33 cellular contexts compared by ENCODE assay signal in the genomic region with DNA sequence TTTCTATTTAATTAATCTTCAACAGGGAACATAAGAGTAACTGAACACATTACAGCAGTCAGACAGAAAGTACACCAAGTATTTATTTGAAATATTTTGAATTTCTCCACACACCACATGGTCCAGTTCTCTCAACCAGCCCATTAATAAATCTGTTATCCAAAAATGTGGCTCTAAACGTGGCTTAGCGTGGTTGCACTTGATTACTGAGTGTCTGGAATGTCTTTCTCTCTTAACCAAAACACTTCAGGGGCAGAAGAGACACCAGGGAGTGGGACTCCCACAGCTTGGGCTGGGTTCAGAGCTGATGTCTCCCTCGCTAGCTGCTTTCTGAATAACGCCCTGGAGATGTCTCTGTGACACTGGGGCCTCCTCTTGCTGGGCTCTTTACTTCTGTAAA. TPM values are rescaled to one million over a fixed set of nuclear protein-coding genes. Genes with fewer than 3 reads are reported as not detected.
DNase-seq lines count a peak whose midpoint lies in the region; ATAC-seq, FAIRE-seq and TF ChIP-seq lines count a peak whose summit lies in the region.
"Had no signal": no experiment of that assay in that cellular context is flagged by ENCODE, and none has a peak within 500 bp of the region (broad histone marks: within the 10 kb centered on the region; RNA-seq: fewer than 3 reads in every experiment).

No MANE protein-coding gene starts in this region.

- no peak for TF ChIP-seq POLR2A in K562 (conservative IDR thresholded peaks at IDR 0.05)

- POLR2A ChIA-PET in K562 (lab: Yijun Ruan, JAX) = interaction anchor here (0.8 kb wide), 1 partner anchor 453 kb away, joined by 3 read pairs; no protein-coding TSS in a partner anchor

- peak overlapping the region; percentile 71 for H3K27ac Mint-ChIP-seq in mesothelial cell of epicardium
- H3K27ac Mint-ChIP-seq: activated naive CD4-positive, alpha-beta T cell treated with anti-CD3 and anti-CD28 coated beads for 36 hours; activated T-cell treated with anti-CD3 and anti-CD28 coated beads, Interleukin-2, amount 50 U/mL, for 72 hours; CD4-positive, CD25-positive, alpha-beta regulatory T cell; H9; progenitor cell of endocrine pancreas; stimulated activated naive CD8-positive, alpha-beta T cell treated with anti-CD3 and anti-CD28 coated beads, Interleukin-15, amount 100 ng/mL, for 72 hours; T-helper 1 cell treated with Interleukin-12 subunit alpha and Interleukin-12 subunit beta and Interleukin-4 antibody, amounts not matched to agents 30 μg/mL and 1 μg/mL, for 36 hours had no signal

- H3K27me3 Mint-ChIP-seq in mesothelial cell of epicardium (ENCODE audit: low read depth) = peaks cover 8% of the 10 kb centered on the region

- CTCF ChIA-PET in K562 (lab: Yijun Ruan, JAX; ENCODE audit: low intra/inter-chr PET ratio) = no interaction called here

- peak; percentile 79 for DNase-seq in GM03348 (ENCODE audit: low spot score)
- DNase-seq in K562 (ENCODE audit: extremely low read depth in 1 of 4, low spot score in 3 of 4) = no peak
- DNase-seq in mesothelial cell of epicardium (ENCODE audit: low spot score in 2 of 2, unreplicated experiment in 2 of 2) = no peak
- no peak for DNase-seq in cerebellar cortex (ENCODE audit: low spot score)
- DNase-seq in NCI-H187 (lab: John Stamatoyannopoulos, UW) = no peak
- DNase-seq: activated CD4-positive, alpha-beta T cell treated with anti-CD3 and anti-CD28 coated beads, Interleukin-2, amount 50 U/mL, for 1 hour; activated CD4-positive, CD25-positive, alpha-beta regulatory T cell; activated naive CD4-positive, alpha-beta T cell treated with anti-CD3 and anti-CD28 coated beads for 36 hours; activated T-cell treated with anti-CD3 and anti-CD28 coated beads, Interleukin-2, amount 50 U/mL, for 72 hours; amniotic stem cell; CD4-positive, CD25-positive, alpha-beta regulatory T cell; DND-41; glutamatergic neuron; H9; Karpas-422; left colon; NCI-H1417 treated with DMSO at 0.1 percent for 48 hours; NCI-H2081; NCI-H524 treated with DMSO at 0.1 percent for 48 hours; OCI-M1; right lobe of liver; stimulated activated CD4-positive, alpha-beta T cell treated with anti-CD3 and anti-CD28 coated beads, Interleukin-12 subunit alpha, Interleukin-12 subunit beta, amount 100 ng/mL, for 4 hours; stimulated activated CD4-positive, alpha-beta T cell treated with anti-CD3 and anti-CD28 coated beads, Interleukin-2, amount 100 ng/mL, for 48 hours; stimulated activated naive CD8-positive, alpha-beta T cell treated with anti-CD3 and anti-CD28 coated beads, Interleukin-15, amount 100 ng/mL, for 72 hours had no signal

- no peak for TF ChIP-seq RAD21 in K562 (CRISPR knock-in tag; conservative IDR thresholded peaks at IDR 0.05 in 1 of 2, IDR thresholded peaks at IDR 0.05 in 1 of 2)

- peaks cover 0 to 3% of the 10 kb centered on the region in 2 experiments; a peak in 2 of 5 replicates for H3K4me1 ChIP-seq in K562 (replicated peaks in 1 of 2; ENCODE audit: control insufficient read depth in 2 of 2, insufficient read depth in 2 of 2, low read length in 2 of 2)
- H3K4me1 ChIP-seq: breast epithelium, right lobe of liver had no signal

- ATAC-seq in K562 = 0 out of 3 replicates have a peak, but pooled peaks have one; percentile 34
- ATAC-seq in HG03521 (IDR thresholded peaks at IDR 0.05; ENCODE audit: unreplicated experiment) = no peak
- ATAC-seq in GM21825 (IDR thresholded peaks at IDR 0.05; ENCODE audit: unreplicated experiment) = no peak
- ATAC-seq: activated T-cell treated with anti-CD3 and anti-CD28 coated beads, Interleukin-2, amount 50 U/mL, for 72 hours; left colon; right lobe of liver; stimulated activated naive CD8-positive, alpha-beta T cell treated with anti-CD3 and anti-CD28 coated beads, Interleukin-15, amount 100 ng/mL, for 72 hours had no signal

- no peaks in the 10 kb centered on the region for H3K9me3 ChIP-seq in K562 (replicated peaks; ENCODE audit: control insufficient read depth, insufficient read depth, low read depth, low read length)
- H3K9me3 ChIP-seq: breast epithelium, neutrophil, right lobe of liver had no signal

- intact Hi-C loops in K562 (cut with micrococcal nuclease) = no loop called here

- no peaks in the 10 kb centered on the region for H4K20me1 ChIP-seq in K562 (replicated peaks; ENCODE audit: control insufficient read depth, insufficient read depth, low read length)

- BruUV-seq in K562 (replicated peaks; lab: Mats Ljungman, UMichigan) = no TSS peak

- H3K9me3 Mint-ChIP-seq in mesothelial cell of epicardium = peaks cover 4% of the 10 kb centered on the region
- H3K9me3 Mint-ChIP-seq: activated naive CD4-positive, alpha-beta T cell treated with anti-CD3 and anti-CD28 coated beads for 36 hours; activated T-cell treated with anti-CD3 and anti-CD28 coated beads, Interleukin-2, amount 50 U/mL, for 72 hours; stimulated activated naive CD8-positive, alpha-beta T cell treated with anti-CD3 and anti-CD28 coated beads, Interleukin-15, amount 100 ng/mL, for 72 hours; T-helper 1 cell treated with Interleukin-12 subunit alpha and Interleukin-12 subunit beta and Interleukin-4 antibody, amounts not matched to agents 30 μg/mL and 1 μg/mL, for 36 hours had no signal

- WGBS in K562 (ENCODE audit: insufficient coverage, low coverage, missing lambda C conversion rate) = 0% methylated on average over 4 of the region's 4 CpGs

- peaks cover 46% of the 10 kb centered on the region for H3K4me1 Mint-ChIP-seq in mesothelial cell of epicardium

- no peaks in the 10 kb centered on the region for H3K79me2 ChIP-seq in K562 (ENCODE audit: control insufficient read depth, insufficient read depth, low read length)

- H3K9me1 ChIP-seq in K562 (ENCODE audit: control insufficient read depth, insufficient read depth, low read length) = no peaks in the 10 kb centered on the region

- no peaks in the 10 kb centered on the region for H3K36me3 ChIP-seq in K562 (ENCODE audit: control insufficient read depth, insufficient read depth, low read length)
- H3K36me3 ChIP-seq: breast epithelium, neutrophil, right lobe of liver had no signal

- H3K27ac ChIP-seq in K562 (ENCODE audit: extremely low read depth, low read depth, low read length) = no peak overlapping the region
- H3K27ac ChIP-seq: breast epithelium, HL-60, neutrophil, right lobe of liver, SK-N-MC had no signal

- no peak for TF ChIP-seq EP300 in K562 (IDR thresholded peaks at IDR 0.05; ENCODE audit: low read length)

- no peak overlapping the region for H2AFZ ChIP-seq in K562 (ENCODE audit: low read depth, low read length)

- in situ Hi-C loops in K562 (cut with MboI) = no loop called here

- H3K4me3 ChIP-seq in K562 = no peak overlapping the region
- H3K4me3 ChIP-seq: breast epithelium, right lobe of liver, SK-N-MC had no signal

- H3K4me3 Mint-ChIP-seq in mesothelial cell of epicardium = no peak overlapping the region
- H3K4me3 Mint-ChIP-seq: activated naive CD4-positive, alpha-beta T cell treated with anti-CD3 and anti-CD28 coated beads for 36 hours; activated T-cell treated with anti-CD3 and anti-CD28 coated beads, Interleukin-2, amount 50 U/mL, for 72 hours; H9; stimulated activated naive CD8-positive, alpha-beta T cell treated with anti-CD3 and anti-CD28 coated beads, Interleukin-15, amount 100 ng/mL, for 72 hours; T-helper 1 cell treated with Interleukin-12 subunit alpha and Interleukin-12 subunit beta and Interleukin-4 antibody, amounts not matched to agents 30 μg/mL and 1 μg/mL, for 36 hours had no signal

- peaks cover 43 to 57% of the 10 kb centered on the region in 2 experiments; a peak in 4 of 5 replicates for H3K27me3 ChIP-seq in K562 (ENCODE audit: control insufficient read depth in 2 of 2, insufficient read depth in 2 of 2, low read length in 2 of 2)
- H3K27me3 ChIP-seq: breast epithelium, right lobe of liver had no signal

- no peak overlapping the region for H3K4me2 ChIP-seq in K562 (ENCODE audit: insufficient read depth, low read length)

- TF ChIP-seq CTCF in K562 (IDR thresholded peaks at IDR 0.05 in 2 of 3, conservative IDR thresholded peaks at IDR 0.05 in 1 of 3; ENCODE audit: insufficient read depth in 2 of 3, low read depth in 1 of 3, low read length in 3 of 3) (no peak), mesothelial cell of epicardium (IDR thresholded peaks at IDR 0.05; ENCODE audit: unreplicated experiment) (no peak)

- FAIRE-seq in K562 (lab: Jason Lieb, UNC) = no peak
- FAIRE-seq: TTC549 had no signal

- H3K36me3 Mint-ChIP-seq in mesothelial cell of epicardium = no peaks in the 10 kb centered on the region
- H3K36me3 Mint-ChIP-seq: CD4-positive, CD25-positive, alpha-beta regulatory T cell had no signal

- H3K9ac ChIP-seq in K562 (ENCODE audit: insufficient read depth in 1 of 2, low read depth in 2 of 2, low read length in 2 of 2) = no peak overlapping the region

TF ChIP-seq in K562, 482 proteins besides CTCF, POLR2A, EP300 and RAD21 (continues in another document):
- TF ChIP-seq ETV6 (IDR thresholded peaks at IDR 0.05; ENCODE audit: borderline replicate concordance in 1 of 2, low read depth in 2 of 2, low read length in 1 of 2) (no peak), ETV6 (CRISPR knock-in tag; IDR thresholded peaks at IDR 0.05; ENCODE audit: borderline replicate concordance) (no peak), SPI1 (IDR thresholded peaks at IDR 0.05; ENCODE audit: borderline replicate concordance, low read depth, low read length) (no peak), ZNF316 (IDR thresholded peaks at IDR 0.05) (no peak), KDM5B (IDR thresholded peaks at IDR 0.05; ENCODE audit: insufficient replicate concordance, low read depth, low read length) (no peak), HCFC1 (IDR thresholded peaks at IDR 0.05; ENCODE audit: low read depth, low read length) (no peak), PTBP1 (IDR thresholded peaks at IDR 0.05; ENCODE audit: low read depth, low read length) (no peak)

RNA-seq across cellular contexts. Expression of gene FANCC, which starts 52.6 kb away (rescaled TPM):
- total RNA-seq in K562 (2011; cell fraction: chromatin; rRNA removed; ENCODE audit: low replicate concordance) = 51.4 and 103 TPM in 2 replicates
- total RNA-seq in K562 (2011; cell fraction: nucleolus; rRNA removed) = 20.2 and 31.6 TPM in 2 replicates
- 37.0 and 50.2 TPM in 2 replicates for total RNA-seq in K562 (2011; cell fraction: nucleoplasm; rRNA removed)
- total RNA-seq in K562 (2014; rRNA removed) (9.1 and 10.2 TPM in 2 replicates), K562 (2014; rRNA removed; fragmentation: Illumina TruSeq; extraction: Trizol) (14.4 and 16.0 TPM in 2 replicates), K562 (2015; rRNA removed; fragmentation: Illumina TruSeq; extraction: Trizol) (11.8 and 14.2 TPM in 2 replicates), K562 (2021) (14.1 and 16.8 TPM in 2 replicates), mesothelial cell of epicardium (20.2 to 22.5 TPM (median 22.5 TPM) in 3 replicates)
- polyA plus RNA-seq in K562 (2011; rRNA removed) (14.1 and 18.4 TPM in 2 replicates), K562 (2014; fragmentation: Illumina TruSeq; extraction: Trizol) (12.6 and 14.3 TPM in 2 replicates), K562 (2014; fragmentation: Nextera tagmentation; extraction: Ambion mirVana) (1 to 10 TPM; 4.6 to 5.7 TPM), K562 (2014; rRNA removed) (10.7 and 11.3 TPM in 2 replicates)
- 10.5 and 10.6 TPM in 2 replicates for polyA plus RNA-seq in K562 (2011; cell fraction: cytosol; rRNA removed)
- polyA plus RNA-seq in K562 (2011; cell fraction: nucleus; rRNA removed) = 11.8 and 13.1 TPM in 2 replicates
- 9.6 and 15.5 TPM in 2 replicates for polyA plus RNA-seq in K562 (2012)
- 16.2 and 17.9 TPM in 2 replicates for polyA minus RNA-seq in K562 (2011; rRNA and poly(A)+ RNA removed)
- 8.0 and 8.4 TPM in 2 replicates for polyA minus RNA-seq in K562 (2011; cell fraction: cytosol; rRNA and poly(A)+ RNA removed)
- 26.7 and 50.5 TPM in 2 replicates for polyA minus RNA-seq in K562 (2011; cell fraction: nucleus; rRNA and poly(A)+ RNA removed)
